In genomic region chr19:42323852-42324654, GRCh38 we compare ENCODE assay signal across 10 cellular contexts. TPM values are rescaled to one million over a fixed set of nuclear protein-coding genes. Genes with fewer than 3 reads are reported as not detected.
DNase-seq lines count a peak whose midpoint lies in the region; ATAC-seq, FAIRE-seq and TF ChIP-seq lines count a peak whose summit lies in the region.
"Had no signal": no experiment of that assay in that cellular context is flagged by ENCODE, and none has a peak within 500 bp of the region (broad histone marks: within the 10 kb centered on the region; RNA-seq: fewer than 3 reads in every experiment).

No MANE protein-coding gene starts in this region.

- no peaks in the 10 kb centered on the region; the same call in 1 of the 2 replicates for H3K4me1 ChIP-seq in Panc1 (ENCODE audit: control insufficient read depth, insufficient read depth, low read length)
- peaks cover 0 to 4% (median 1%) of the 10 kb centered on the region in 4 experiments; a peak in 2 of 7 replicates for H3K4me1 ChIP-seq in H1 (replicated peaks in 1 of 4; ENCODE audit: control insufficient read depth in 3 of 4, insufficient read depth in 4 of 4, low read length in 3 of 4)

- peaks cover 13% of the 10 kb centered on the region; the same call in 1 of the 2 replicates for H3K23me2 ChIP-seq in H1 (ENCODE audit: low read depth, low read length)

- CTCF ChIA-PET in Panc1 (lab: Charles Lee) (no interaction called here), H1 (lab: Charles Lee; ENCODE audit: partially characterized antibody) (interaction anchor here (1.1 to 2.3 kb wide), 7 partner anchors 13 to 215 kb away, joined by 3 to 9 read pairs (median 4); no protein-coding TSS in a partner anchor)

- no peak overlapping the region for H2BK15ac ChIP-seq in H1 (ENCODE audit: low read length)

- DNase-seq in GM12865 (ENCODE audit: low read depth) (peak; percentile 27), Panc1 (ENCODE audit: low read depth, low spot score) (no peak), H1 (ENCODE audit: low read depth in 1 of 2, low spot score in 2 of 2) (peak in 1 of 2 experiments; percentile 72), retina (peak; percentile 19), SIG-M5 (lab: John Stamatoyannopoulos, UW) (no peak), NCI-H1436 (lab: John Stamatoyannopoulos, UW) (no peak), NCI-H1694 (lab: John Stamatoyannopoulos, UW) (no peak)
- DNase-seq in naive thymus-derived CD8-positive, alpha-beta T cell = no peak

- H4K5ac ChIP-seq in H1 (ENCODE audit: insufficient read length, low read depth, low read length) = no peak overlapping the region

- H3K36me3 ChIP-seq in Panc1 (ENCODE audit: control insufficient read depth, insufficient read depth, low read length) (no peaks in the 10 kb centered on the region; the same call in 1 of the 2 replicates), H1 (ENCODE audit: control insufficient read depth in 2 of 4, insufficient read depth in 4 of 4, low read length in 3 of 4) (no peaks in the 10 kb centered on the region)
- H3K36me3 ChIP-seq: thyroid gland had no signal

- no peak for TF ChIP-seq EP300 in H1 (IDR thresholded peaks at IDR 0.05; ENCODE audit: borderline replicate concordance in 1 of 2, low read depth in 2 of 2, low read length in 2 of 2)

- H2AFZ ChIP-seq in H1 (ENCODE audit: low read length) = no peak overlapping the region; the same call in 1 of the 2 replicates

- in situ Hi-C loops in Panc1 (cut with HindIII; ENCODE audit: low pct_unique_long_range_greater_than_20kb, low sequenced_read_pairs) = no loop called here

- TF ChIP-seq POLR2A in H1 (IDR thresholded peaks at IDR 0.05; ENCODE audit: control extremely low read depth in 1 of 2, low read depth in 2 of 2, low read length in 2 of 2) = no peak

- H3K27ac Mint-ChIP-seq in naive thymus-derived CD8-positive, alpha-beta T cell = no peak overlapping the region

- H3K4me3 ChIP-seq in GM12865 (ENCODE audit: low read depth, low read length) (peak overlapping the region; percentile 47), Panc1 (ENCODE audit: low read depth in 2 of 2, low read length in 2 of 2) (peak overlapping the region; percentile 36 to 57; a peak in 3 of 4 replicates), H1 (ENCODE audit: extremely low read depth in 1 of 4, insufficient read depth in 2 of 4, low read depth in 3 of 4, low read length in 4 of 4) (peak overlapping the region; percentile 43 to 64 (median 47))

- peaks cover 6 to 20% (median 12%) of the 10 kb centered on the region in 5 donors for H3K27me3 Mint-ChIP-seq in naive thymus-derived CD8-positive, alpha-beta T cell

- H3K9ac ChIP-seq in H1 (replicated peaks in 1 of 4; ENCODE audit: extremely low read depth in 1 of 4, low read depth in 3 of 4, low read length in 3 of 4) = no peak overlapping the region

- peaks cover 0 to 2% of the 10 kb centered on the region in 2 experiments for H4K20me1 ChIP-seq in H1 (replicated peaks in 1 of 2; ENCODE audit: control insufficient read depth in 1 of 2, insufficient read depth in 2 of 2, low read length in 2 of 2)

- no peak overlapping the region; the same call in 1 of the 2 replicates for H2BK5ac ChIP-seq in H1 (ENCODE audit: low read depth, low read length)

- BruUV-seq in Panc1 (replicated peaks; lab: Mats Ljungman, UMichigan) = no TSS peak

- FAIRE-seq in H1 (lab: Jason Lieb, UNC) = no peak

- H3K27ac ChIP-seq in Panc1 (ENCODE audit: low read length) = no peak overlapping the region
- H3K27ac ChIP-seq in H1 (ENCODE audit: low read depth, low read length) = no peak overlapping the region
- H3K27ac ChIP-seq: epithelial cell of prostate, thyroid gland had no signal

- H3K27me3 ChIP-seq in Panc1 (ENCODE audit: control insufficient read depth, insufficient read depth, low read length) = no peaks in the 10 kb centered on the region
- H3K27me3 ChIP-seq in H1 (replicated peaks in 1 of 4; ENCODE audit: control insufficient read depth in 3 of 4, extremely low read depth in 1 of 4, insufficient read depth in 3 of 4, low read length in 3 of 4) = peaks cover 0 to 15% (median 8%) of the 10 kb centered on the region in 4 experiments; a peak in 5 of 7 replicates

- peak; percentile 18 to 37; a peak in 2 of 4 replicates for TF ChIP-seq RAD21 in H1 (IDR thresholded peaks at IDR 0.05 in 1 of 2, conservative IDR thresholded peaks at IDR 0.05 in 1 of 2; ENCODE audit: low read depth in 2 of 2, low read length in 2 of 2)

- TF ChIP-seq CTCF in GM12865 (IDR thresholded peaks at IDR 0.05; ENCODE audit: insufficient read depth, low read depth, low read length, missing control alignments) = no peak
- TF ChIP-seq CTCF in Panc1 (IDR thresholded peaks at IDR 0.05) = no peak
- TF ChIP-seq CTCF in H1 (IDR thresholded peaks at IDR 0.05; ENCODE audit: control extremely low read depth in 1 of 3, insufficient read depth in 1 of 3, low read depth in 1 of 3, low read length in 3 of 3) = peak; percentile 15 to 30 (median 19); a peak in 3 of 4 replicates

- H3K4me2 ChIP-seq in H1 (ENCODE audit: insufficient read depth in 1 of 2, low read depth in 2 of 2, low read length in 2 of 2) = peak overlapping the region; percentile 67 to 80

- ATAC-seq in Panc1 = no peak
- no peak for ATAC-seq in naive thymus-derived CD8-positive, alpha-beta T cell

- H3K36me3 Mint-ChIP-seq in naive thymus-derived CD8-positive, alpha-beta T cell = peaks cover 0 to 3% (median 0%) of the 10 kb centered on the region in 3 donors

- peak overlapping the region; percentile 9; the same call in 1 of the 2 replicates for H4K8ac ChIP-seq in H1 (ENCODE audit: extremely low read depth, insufficient read depth, low read length)

- H2BK12ac ChIP-seq in H1 (ENCODE audit: low read depth, low read length) = 0 out of 2 replicates have a peak overlapping the region, but pooled peaks have one; percentile 9

- H3K9me3 Mint-ChIP-seq in naive thymus-derived CD8-positive, alpha-beta T cell = no peaks in the 10 kb centered on the region

- H3K4me3 Mint-ChIP-seq in naive thymus-derived CD8-positive, alpha-beta T cell = peak overlapping the region in 5 of 10 donors; percentile 14 to 95 (median 26)

- H3K14ac ChIP-seq in H1 (ENCODE audit: insufficient read length) = no peak overlapping the region

- no peak overlapping the region for H3K23ac ChIP-seq in H1 (ENCODE audit: insufficient read length)

- no peak overlapping the region for H2BK20ac ChIP-seq in H1 (ENCODE audit: low read length)

- H3K9me3 ChIP-seq in Panc1 (ENCODE audit: control insufficient read depth, insufficient read depth, low read depth, low read length) (no peaks in the 10 kb centered on the region), H1 (ENCODE audit: insufficient read depth in 2 of 2, low read depth in 1 of 2, low read length in 1 of 2) (no peaks in the 10 kb centered on the region)
- H3K9me3 ChIP-seq: thyroid gland had no signal

- H3K79me1 ChIP-seq in H1 (ENCODE audit: low read depth, low read length) = peaks cover 6% of the 10 kb centered on the region; the same call in 1 of the 2 replicates

- H4K91ac ChIP-seq in H1 (replicated peaks; ENCODE audit: insufficient read length, low read length) = no peak overlapping the region

- peaks cover 17 to 36% (median 29%) of the 10 kb centered on the region in 4 donors for H3K4me1 Mint-ChIP-seq in naive thymus-derived CD8-positive, alpha-beta T cell

- H2BK120ac ChIP-seq in H1 (replicated peaks; ENCODE audit: low read depth, low read length) = no peak overlapping the region

- H3K18ac ChIP-seq in H1 (ENCODE audit: extremely low read depth, low read length) = no peak overlapping the region; the same call in none of the 2 replicates

- intact Hi-C loops in Panc1 (cut with micrococcal nuclease; ENCODE audit: unreplicated experiment) = no loop called here

- no peak overlapping the region for H3K56ac ChIP-seq in H1 (replicated peaks; ENCODE audit: insufficient read length, low read depth, low read length)

- H3K4ac ChIP-seq in H1 (replicated peaks; ENCODE audit: insufficient read length, low read depth, low read length) = no peak overlapping the region

- H2AK5ac ChIP-seq in H1 (ENCODE audit: low read depth, low read length) = no peak overlapping the region

- H3K79me2 ChIP-seq in H1 (ENCODE audit: control insufficient read depth in 1 of 2, insufficient read depth in 2 of 2, low read length in 2 of 2) = peaks cover 0 to 16% of the 10 kb centered on the region in 2 experiments; a peak in 1 of 4 replicates

- POLR2A ChIA-PET in Panc1 (lab: Charles Lee) = no interaction called here
- POLR2A ChIA-PET in H1 (lab: Charles Lee; ENCODE audit: partially characterized antibody) = interaction anchor here (0.5 to 2.3 kb wide), 10 partner anchors 9 to 99 kb away, joined by 3 to 9 read pairs (median 4); partner anchors contain the start of genes PAFAH1B3 and PRR19
- POLR2A ChIA-PET in naive thymus-derived CD8-positive, alpha-beta T cell (lab: Charles Lee) = interaction anchor here (0.5 to 1.9 kb wide), 3 partner anchors 22 to 191 kb away, joined by 3 to 6 read pairs (median 3); partner anchors contain the start of genes PAFAH1B3, POU2F2 and PRR19

- 3% methylated on average over 13 of the region's 92 CpGs; no CpG with 5 or more reads in 1 of the 2 experiments for WGBS in H1 (ENCODE audit: extremely low coverage in 1 of 2, insufficient coverage in 1 of 2, insufficient read length in 1 of 2, insufficient replicate concordance in 2 of 2, low coverage in 1 of 2, low lambda C conversion rate in 2 of 2, missing lambda C conversion rate in 1 of 2), 2 experiments

RNA-seq across cellular contexts. Expression of gene MEGF8, which starts 1.4 kb away (rescaled TPM):
- total RNA-seq in Panc1 (2021; ENCODE audit: unreplicated experiment) = 14.2 TPM
- polyA plus RNA-seq in Panc1 (2012; ENCODE audit: insufficient read length) = 25.5 TPM
- total RNA-seq in H1 (2021; fragmentation: NEBNext Ultra II Directional; extraction: Animal tissue kit (Norgen Biotek cat#: 25700)) = 22.3 and 23.7 TPM in 2 replicates
- 13.0 and 22.9 TPM in 2 replicates for polyA plus RNA-seq in H1 (2011; rRNA removed)
- polyA plus RNA-seq in H1 (2011; cell fraction: cytosol; rRNA removed) = 14.4 TPM
- polyA plus RNA-seq in H1 (2011; cell fraction: nucleus; rRNA removed) = 36.3 TPM
- polyA plus RNA-seq in H1 (2012, experiment 1 of 2) = 19.5 to 28.0 TPM (median 24.5 TPM) in 4 replicates
- polyA plus RNA-seq in H1 (2012, experiment 2 of 2) = 17.4 TPM
- 25.0 TPM for polyA plus RNA-seq in H1 (2013, experiment 1 of 2)
- 20.5 TPM for polyA plus RNA-seq in H1 (2013, experiment 2 of 2)
- polyA minus RNA-seq in H1 (2011; rRNA and poly(A)+ RNA removed) = 12.0 and 12.8 TPM in 2 replicates
- polyA minus RNA-seq in H1 (2011; cell fraction: cytosol; rRNA and poly(A)+ RNA removed) = 27.8 TPM
- 24.9 TPM for polyA minus RNA-seq in H1 (2011; cell fraction: nucleus; rRNA and poly(A)+ RNA removed)
- total RNA-seq in naive thymus-derived CD8-positive, alpha-beta T cell = 10 to 100 TPM in 1 of 2 experiments, 1 to 10 TPM in 1; 9.2 to 10.2 TPM
- under 1 TPM; 0.23 to 0.57 (median 0.34) TPM for polyA plus RNA-seq in naive thymus-derived CD8-positive, alpha-beta T cell

RNA-seq across cellular contexts. Expression of gene TMEM145, which starts 10.9 kb away (rescaled TPM):
- total RNA-seq in Panc1 (2021; ENCODE audit: unreplicated experiment) = 3.0 TPM
- polyA plus RNA-seq in Panc1 (2012; ENCODE audit: insufficient read length) = 4.3 TPM
- 4.7 and 5.0 TPM in 2 replicates for total RNA-seq in H1 (2021; fragmentation: NEBNext Ultra II Directional; extraction: Animal tissue kit (Norgen Biotek cat#: 25700))
- polyA plus RNA-seq in H1 (2011; rRNA removed) = 2.3 and 4.5 TPM in 2 replicates
- 2.1 TPM for polyA plus RNA-seq in H1 (2011; cell fraction: cytosol; rRNA removed)
- 19.4 TPM for polyA plus RNA-seq in H1 (2011; cell fraction: nucleus; rRNA removed)
- polyA plus RNA-seq in H1 (2012, experiment 1 of 2) = 7.2 to 10.4 TPM (median 8.4 TPM) in 4 replicates
- polyA plus RNA-seq in H1 (2012, experiment 2 of 2) = 6.6 TPM
- 6.3 TPM for polyA plus RNA-seq in H1 (2013, experiment 1 of 2)
- 5.4 TPM for polyA plus RNA-seq in H1 (2013, experiment 2 of 2)
- polyA minus RNA-seq in H1 (2011; rRNA and poly(A)+ RNA removed) = 7.5 and 11.1 TPM in 2 replicates
- polyA minus RNA-seq in H1 (2011; cell fraction: cytosol; rRNA and poly(A)+ RNA removed) = 3.3 TPM
- polyA minus RNA-seq in H1 (2011; cell fraction: nucleus; rRNA and poly(A)+ RNA removed) = 8.0 TPM
- total RNA-seq in naive thymus-derived CD8-positive, alpha-beta T cell = not detected
- not detected for polyA plus RNA-seq in naive thymus-derived CD8-positive, alpha-beta T cell

RNA-seq across cellular contexts. Expression of gene PAFAH1B3, which starts 21.6 kb away (rescaled TPM):
- total RNA-seq in Panc1 (2021; ENCODE audit: unreplicated experiment) = 92.2 TPM
- 160 TPM for polyA plus RNA-seq in Panc1 (2012; ENCODE audit: insufficient read length)
- total RNA-seq in H1 (2021; fragmentation: NEBNext Ultra II Directional; extraction: Animal tissue kit (Norgen Biotek cat#: 25700)) = 124 and 132 TPM in 2 replicates
- 248 and 294 TPM in 2 replicates for polyA plus RNA-seq in H1 (2011; rRNA removed)
- 171 TPM for polyA plus RNA-seq in H1 (2011; cell fraction: cytosol; rRNA removed)
- polyA plus RNA-seq in H1 (2011; cell fraction: nucleus; rRNA removed) = 201 TPM
- polyA plus RNA-seq in H1 (2012, experiment 1 of 2) = 95.5 to 156 TPM (median 148 TPM) in 4 replicates
- polyA plus RNA-seq in H1 (2012, experiment 2 of 2) = 202 TPM
- polyA plus RNA-seq in H1 (2013, experiment 1 of 2) = 109 TPM
- polyA plus RNA-seq in H1 (2013, experiment 2 of 2) = 108 TPM
- 61.2 and 78.8 TPM in 2 replicates for polyA minus RNA-seq in H1 (2011; rRNA and poly(A)+ RNA removed)
- 60.3 TPM for polyA minus RNA-seq in H1 (2011; cell fraction: cytosol; rRNA and poly(A)+ RNA removed)
- polyA minus RNA-seq in H1 (2011; cell fraction: nucleus; rRNA and poly(A)+ RNA removed) = 52.6 TPM
- 10 to 100 TPM; 15.4 to 17.7 TPM for total RNA-seq in naive thymus-derived CD8-positive, alpha-beta T cell
- polyA plus RNA-seq in naive thymus-derived CD8-positive, alpha-beta T cell = 10 to 100 TPM; 38.4 to 48.1 (median 43.6) TPM

RNA-seq across cellular contexts. Expression of gene PRR19, which starts 22.1 kb away (rescaled TPM):
- total RNA-seq in Panc1 (2021; ENCODE audit: unreplicated experiment) = 2.1 TPM
- 2.2 TPM for polyA plus RNA-seq in Panc1 (2012; ENCODE audit: insufficient read length)
- 6.7 and 7.2 TPM in 2 replicates for total RNA-seq in H1 (2021; fragmentation: NEBNext Ultra II Directional; extraction: Animal tissue kit (Norgen Biotek cat#: 25700))
- 7.5 and 8.9 TPM in 2 replicates for polyA plus RNA-seq in H1 (2011; rRNA removed)
- polyA plus RNA-seq in H1 (2011; cell fraction: cytosol; rRNA removed) = 5.1 TPM
- polyA plus RNA-seq in H1 (2011; cell fraction: nucleus; rRNA removed) = 5.0 TPM
- polyA plus RNA-seq in H1 (2012, experiment 1 of 2) = 4.3 to 7.1 TPM (median 6.5 TPM) in 4 replicates
- 8.1 TPM for polyA plus RNA-seq in H1 (2012, experiment 2 of 2)
- 4.9 TPM for polyA plus RNA-seq in H1 (2013, experiment 1 of 2)
- polyA plus RNA-seq in H1 (2013, experiment 2 of 2) = 4.5 TPM
- polyA minus RNA-seq in H1 (2011; rRNA and poly(A)+ RNA removed) = 1.9 and 2.0 TPM in 2 replicates
- 4.7 TPM for polyA minus RNA-seq in H1 (2011; cell fraction: cytosol; rRNA and poly(A)+ RNA removed)
- polyA minus RNA-seq in H1 (2011; cell fraction: nucleus; rRNA and poly(A)+ RNA removed) = 2.0 TPM
- under 1 TPM in 1 of 2 experiments, not detected in 1; 0.25 TPM for total RNA-seq in naive thymus-derived CD8-positive, alpha-beta T cell
- under 1 TPM in 2 of 3 donors, not detected in 1; 0.32 to 0.49 TPM for polyA plus RNA-seq in naive thymus-derived CD8-positive, alpha-beta T cell

RNA-seq across cellular contexts. Expression of gene CIC, which starts 55.0 kb away (rescaled TPM):
- total RNA-seq in Panc1 (2021; ENCODE audit: unreplicated experiment) = 67.4 TPM
- polyA plus RNA-seq in Panc1 (2012; ENCODE audit: insufficient read length) = 49.9 TPM
- total RNA-seq in H1 (2021; fragmentation: NEBNext Ultra II Directional; extraction: Animal tissue kit (Norgen Biotek cat#: 25700)) = 43.6 and 48.4 TPM in 2 replicates
- polyA plus RNA-seq in H1 (2011; rRNA removed) = 13.2 and 23.1 TPM in 2 replicates
- polyA plus RNA-seq in H1 (2011; cell fraction: cytosol; rRNA removed) = 12.9 TPM
- polyA plus RNA-seq in H1 (2011; cell fraction: nucleus; rRNA removed) = 85.4 TPM
- 26.5 to 45.2 TPM (median 39.7 TPM) in 4 replicates for polyA plus RNA-seq in H1 (2012, experiment 1 of 2)
- 24.2 TPM for polyA plus RNA-seq in H1 (2012, experiment 2 of 2)
- 28.3 TPM for polyA plus RNA-seq in H1 (2013, experiment 1 of 2)
- polyA plus RNA-seq in H1 (2013, experiment 2 of 2) = 27.0 TPM
- 3.7 and 5.1 TPM in 2 replicates for polyA minus RNA-seq in H1 (2011; rRNA and poly(A)+ RNA removed)
- polyA minus RNA-seq in H1 (2011; cell fraction: cytosol; rRNA and poly(A)+ RNA removed) = 18.2 TPM
- 17.1 TPM for polyA minus RNA-seq in H1 (2011; cell fraction: nucleus; rRNA and poly(A)+ RNA removed)
- total RNA-seq in naive thymus-derived CD8-positive, alpha-beta T cell = 10 to 100 TPM; 84.7 to 87.4 TPM
- 1 to 10 TPM in 2 of 3 donors, under 1 TPM in 1; 0.43 to 1.8 (median 1.3) TPM for polyA plus RNA-seq in naive thymus-derived CD8-positive, alpha-beta T cell

Comparison
In these comparisons a context has a peak if more than half of its experiments do, and no peak if none do; other contexts are left out.
1. DNase-seq: peak in GM12865 (single experiment) and retina (single experiment); none in Panc1 (single experiment), SIG-M5 (single experiment), naive thymus-derived CD8-positive, alpha-beta T cell (0 of 10), NCI-H1436 (single experiment) and NCI-H1694 (single experiment).
2. CTCF ChIP-seq: peak in H1 (3 of 3); none in GM12865 (single experiment) and Panc1 (single experiment).
3. Peak in every context shown above with its lines, with median percentiles within 50 percentile points of each other: H3K4me3 ChIP-seq.